Comparison of ENCODE assay signal across 11 cellular contexts in genomic region chr4:112288455-112288854, GRCh38. TPM values are rescaled to one million over a fixed set of nuclear protein-coding genes. Genes with fewer than 3 reads are reported as not detected.
DNase-seq lines count a peak whose midpoint lies in the region; ATAC-seq and TF ChIP-seq lines count a peak whose summit lies in the region.
"Had no signal": no experiment of that assay in that cellular context is flagged by ENCODE, and none has a peak within 500 bp of the region (broad histone marks: within the 10 kb centered on the region; RNA-seq: fewer than 3 reads in every experiment).

No MANE protein-coding gene starts in this region.

- H3K4me1 Mint-ChIP-seq in activated naive CD4-positive, alpha-beta T cell treated with anti-CD3 and anti-CD28 coated beads, Interleukin-2, amount 50 U/mL, for 24 hours = peaks cover 59% of the 10 kb centered on the region
- peaks cover 54% of the 10 kb centered on the region for H3K4me1 Mint-ChIP-seq in stimulated activated naive CD8-positive, alpha-beta T cell treated with anti-CD3 and anti-CD28 coated beads, Interleukin-15, amount 100 ng/mL, for 72 hours

- H3K4me3 ChIP-seq in SK-N-MC (no peak overlapping the region), SK-N-SH (ENCODE audit: low read depth in 2 of 2, low read length in 1 of 2) (no peak overlapping the region), psoas muscle (no peak overlapping the region)

- H3K9ac ChIP-seq in SK-N-MC (ENCODE audit: insufficient read length) (peak overlapping the region; percentile 19), SK-N-SH (no peak overlapping the region)

- peaks cover 1% of the 10 kb centered on the region for H3K36me3 Mint-ChIP-seq in activated naive CD4-positive, alpha-beta T cell treated with anti-CD3 and anti-CD28 coated beads, Interleukin-2, amount 50 U/mL, for 24 hours

- no peak for TF ChIP-seq RAD21 in SK-N-SH (IDR thresholded peaks at IDR 0.05; ENCODE audit: low read length)

- H3K27me3 ChIP-seq in SK-N-SH (ENCODE audit: insufficient read depth) (no peaks in the 10 kb centered on the region), psoas muscle (ENCODE audit: insufficient read depth in 3 of 3, low read length in 2 of 3) (no peaks in the 10 kb centered on the region)

- no peaks in the 10 kb centered on the region for H3K27me3 Mint-ChIP-seq in activated naive CD4-positive, alpha-beta T cell treated with anti-CD3 and anti-CD28 coated beads, Interleukin-2, amount 50 U/mL, for 24 hours
- no peaks in the 10 kb centered on the region for H3K27me3 Mint-ChIP-seq in stimulated activated naive CD8-positive, alpha-beta T cell treated with anti-CD3 and anti-CD28 coated beads, Interleukin-15, amount 100 ng/mL, for 72 hours

- 88% methylated on average over 3 of the region's 3 CpGs for WGBS in SK-N-SH (ENCODE audit: low lambda C conversion rate)
- WGBS in psoas muscle, 3 donors = 80 to 90% (median 85%) methylated on average over 3 of the region's 3 CpGs

- no peak overlapping the region; the same call in 1 of the 2 replicates for H2AFZ ChIP-seq in SK-N-SH (ENCODE audit: low read depth)

- H3F3A ChIP-seq in SK-N-SH (replicated peaks; ENCODE audit: insufficient read depth) = no peaks in the 10 kb centered on the region

- no peaks in the 10 kb centered on the region for H4K20me1 ChIP-seq in SK-N-SH (ENCODE audit: insufficient read depth)

- no peaks in the 10 kb centered on the region for H3K9me3 ChIP-seq in SK-N-MC (ENCODE audit: low read depth, low read length)
- H3K9me3 ChIP-seq in SK-N-SH = no peaks in the 10 kb centered on the region
- H3K9me3 ChIP-seq in psoas muscle = no peaks in the 10 kb centered on the region

- TF ChIP-seq EP300 in SK-N-SH (IDR thresholded peaks at IDR 0.05; ENCODE audit: borderline replicate concordance in 1 of 2, low read depth in 1 of 2, low read length in 1 of 2) = no peak

- H3K36me3 ChIP-seq in SK-N-MC (ENCODE audit: insufficient read depth, low read length) (no peaks in the 10 kb centered on the region), SK-N-SH (replicated peaks in 1 of 2; ENCODE audit: control insufficient read depth in 1 of 2, insufficient read depth in 2 of 2, low read length in 1 of 2) (no peaks in the 10 kb centered on the region), psoas muscle (ENCODE audit: insufficient read depth in 1 of 2, low read depth in 1 of 2) (no peaks in the 10 kb centered on the region)

- intact Hi-C loops in psoas muscle (cut with DNase I) = no loop called here

- DNase-seq in activated naive CD4-positive, alpha-beta T cell treated with Interleukin-2 at 50 U/mL for 16 hours = no peak
- DNase-seq in SK-N-MC (ENCODE audit: low read depth, low spot score) (no peak), SK-N-SH (no peak), psoas muscle (no peak), NCI-H2196 (lab: John Stamatoyannopoulos, UW; ENCODE audit: unreplicated experiment) (no peak)
- DNase-seq in stimulated activated naive CD8-positive, alpha-beta T cell treated with anti-CD3 and anti-CD28 coated beads, Interleukin-15, amount 100 ng/mL, for 72 hours = peak in 1 of 2 donors; percentile 58
- DNase-seq: head of caudate nucleus, NCI-H1417 treated with DMSO at 0.1 percent for 48 hours, SW 1271 had no signal

- TF ChIP-seq CTCF in SK-N-SH (IDR thresholded peaks at IDR 0.05) = no peak
- no peak for TF ChIP-seq CTCF in psoas muscle (IDR thresholded peaks at IDR 0.05)

- ATAC-seq in HG02885 (IDR thresholded peaks at IDR 0.05; ENCODE audit: poor library complexity, unreplicated experiment) (peak; percentile 35), psoas muscle (no peak)
- ATAC-seq in stimulated activated naive CD8-positive, alpha-beta T cell treated with anti-CD3 and anti-CD28 coated beads, Interleukin-15, amount 100 ng/mL, for 72 hours = peak; percentile 66

- 0 out of 2 replicates have a peak overlapping the region, but pooled peaks have one; percentile 11 for H3K27ac ChIP-seq in SK-N-MC
- H3K27ac ChIP-seq in SK-N-SH (ENCODE audit: low read depth in 2 of 2, low read length in 1 of 2) = no peak overlapping the region
- H3K27ac ChIP-seq in psoas muscle = no peak overlapping the region

- H3K4me1 ChIP-seq in SK-N-SH (ENCODE audit: control insufficient read depth in 1 of 2, insufficient read depth in 2 of 2, low read depth in 1 of 2, low read length in 1 of 2) = peaks cover 0 to 11% of the 10 kb centered on the region in 2 experiments; a peak in 2 of 4 replicates
- peaks cover 7% of the 10 kb centered on the region for H3K4me1 ChIP-seq in psoas muscle

- CTCF ChIA-PET in SK-N-SH (lab: Yijun Ruan, JAX) = no interaction called here

- POLR2A ChIA-PET in SK-N-SH (lab: Yijun Ruan, JAX) = no interaction called here

- H3K27ac Mint-ChIP-seq in activated naive CD4-positive, alpha-beta T cell treated with anti-CD3 and anti-CD28 coated beads, Interleukin-2, amount 50 U/mL, for 24 hours = peak overlapping the region; percentile 81
- H3K27ac Mint-ChIP-seq in stimulated activated naive CD8-positive, alpha-beta T cell treated with anti-CD3 and anti-CD28 coated beads, Interleukin-15, amount 100 ng/mL, for 72 hours = peak overlapping the region; percentile 87 to 99

- peak overlapping the region; percentile 64 for H3K4me3 Mint-ChIP-seq in activated naive CD4-positive, alpha-beta T cell treated with anti-CD3 and anti-CD28 coated beads, Interleukin-2, amount 50 U/mL, for 24 hours
- H3K4me3 Mint-ChIP-seq in stimulated activated naive CD8-positive, alpha-beta T cell treated with anti-CD3 and anti-CD28 coated beads, Interleukin-15, amount 100 ng/mL, for 72 hours = peak overlapping the region; percentile 66 to 99

- no peaks in the 10 kb centered on the region for H3K9me3 Mint-ChIP-seq in activated naive CD4-positive, alpha-beta T cell treated with anti-CD3 and anti-CD28 coated beads, Interleukin-2, amount 50 U/mL, for 24 hours
- H3K9me3 Mint-ChIP-seq in stimulated activated naive CD8-positive, alpha-beta T cell treated with anti-CD3 and anti-CD28 coated beads, Interleukin-15, amount 100 ng/mL, for 72 hours = peaks cover 9 to 17% of the 10 kb centered on the region in 2 donors

- no peaks in the 10 kb centered on the region for H3K9me2 ChIP-seq in SK-N-SH

- H3K79me2 ChIP-seq in SK-N-SH (ENCODE audit: insufficient read depth) = peaks cover 21% of the 10 kb centered on the region; the same call in 1 of the 2 replicates

- H3K4me2 ChIP-seq in SK-N-SH = no peak overlapping the region

TF ChIP-seq in SK-N-SH, 30 proteins besides CTCF, POLR2A, EP300 and RAD21:
- TF ChIP-seq MEF2A (IDR thresholded peaks at IDR 0.05; ENCODE audit: borderline replicate concordance, low read depth) = no peak

RNA-seq across cellular contexts. Expression of gene TIFA, which starts 2.8 kb away (rescaled TPM):
- polyA plus RNA-seq in SK-N-SH (2012; rRNA removed) = 1.8 and 2.3 TPM in 2 replicates
- 3.2 and 3.4 TPM in 2 replicates for polyA plus RNA-seq in SK-N-SH (2012; cell fraction: cytosol; rRNA removed)
- 0.36 and 1.2 TPM in 2 replicates for polyA plus RNA-seq in SK-N-SH (2012; cell fraction: nucleus; rRNA removed)
- total RNA-seq in psoas muscle = 1 to 10 TPM; 1.7 to 3.3 (median 2.2) TPM
- polyA plus RNA-seq in psoas muscle = 1 to 10 TPM in 2 of 3 donors, under 1 TPM in 1; 1.00 to 4.2 (median 1.4) TPM

RNA-seq across cellular contexts. Expression of gene ALPK1, which starts 8.7 kb away (rescaled TPM):
- polyA plus RNA-seq in SK-N-SH (2012; rRNA removed) = 2.8 and 4.5 TPM in 2 replicates
- polyA plus RNA-seq in SK-N-SH (2012; cell fraction: cytosol; rRNA removed) = 2.6 and 2.7 TPM in 2 replicates
- 10.2 and 12.8 TPM in 2 replicates for polyA plus RNA-seq in SK-N-SH (2012; cell fraction: nucleus; rRNA removed)
- 10 to 100 TPM in 1 of 4 donors, 1 to 10 TPM in 3; 2.3 to 11.0 (median 4.0) TPM for total RNA-seq in psoas muscle
- polyA plus RNA-seq in psoas muscle = 1 to 10 TPM in 2 of 3 donors, under 1 TPM in 1; 0.72 to 3.1 (median 1.6) TPM

RNA-seq across cellular contexts. Expression of gene AP1AR, which starts 56.9 kb away (rescaled TPM):
- polyA plus RNA-seq in SK-N-SH (2012; rRNA removed) (8.5 and 11.4 TPM in 2 replicates), psoas muscle (10 to 100 TPM in 1 of 3 donors, 1 to 10 TPM in 2; 5.8 to 19.8 (median 9.9) TPM)
- polyA plus RNA-seq in SK-N-SH (2012; cell fraction: cytosol; rRNA removed) = 11.5 and 16.6 TPM in 2 replicates
- 9.7 and 10.1 TPM in 2 replicates for polyA plus RNA-seq in SK-N-SH (2012; cell fraction: nucleus; rRNA removed)
- 10 to 100 TPM in 2 of 4 donors, 1 to 10 TPM in 2; 5.3 to 12.1 (median 10.2) TPM for total RNA-seq in psoas muscle

Comparison
In these comparisons a context has a peak if more than half of its experiments do, and no peak if none do; other contexts are left out.
1. ATAC-seq: peak in HG02885 (single experiment) and stimulated activated naive CD8-positive, alpha-beta T cell treated with anti-CD3 and anti-CD28 coated beads, Interleukin-15, amount 100 ng/mL, for 72 hours (single experiment); none in psoas muscle (0 of 4).